ENCODE assay signal across 15 cellular contexts in the genomic region with DNA sequence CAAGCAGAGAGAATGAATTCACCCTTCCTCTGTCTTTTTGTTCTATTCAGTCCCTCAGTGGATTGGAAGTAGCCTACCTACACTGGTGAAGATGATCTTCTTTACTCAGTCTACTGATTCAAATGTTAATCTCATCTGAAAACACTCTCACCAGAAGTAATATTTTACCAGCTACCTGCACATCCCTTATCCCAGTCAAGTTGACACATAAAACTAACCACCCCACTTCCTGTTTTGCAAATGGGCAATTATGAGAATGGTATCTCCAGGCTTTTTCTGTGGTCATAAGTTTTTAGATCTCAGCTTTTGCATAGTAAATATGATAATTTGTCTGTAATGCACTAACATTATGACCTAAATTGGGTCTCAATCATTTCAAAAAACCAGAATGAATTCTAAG.
"Had no signal": no experiment of that assay in that cellular context is flagged by ENCODE, and none has a peak within 500 bp of the region (broad histone marks: within the 10 kb centered on the region; RNA-seq: fewer than 3 reads in every experiment).

No MANE protein-coding gene starts in this region.

- ATAC-seq: heart left ventricle; left cardiac atrium; right cardiac atrium; stimulated activated naive CD8-positive, alpha-beta T cell treated with anti-CD3 and anti-CD28 coated beads, Interleukin-15, Interleukin-2, amounts not matched to agents 100 U/mL and 50 U/mL, for 24 hours had no signal

- H3K9me3 ChIP-seq: heart left ventricle, neutrophil, ovary had no signal

- H3K4me1 Mint-ChIP-seq: activated naive CD4-positive, alpha-beta T cell treated with anti-CD3 and anti-CD28 coated beads, Interleukin-2, amount 10 ng/mL, durations not matched to agents 7 days and 5 days had no signal

- H3K27ac Mint-ChIP-seq: activated naive CD4-positive, alpha-beta T cell treated with anti-CD3 and anti-CD28 coated beads, Interleukin-2, amount 10 ng/mL, durations not matched to agents 7 days and 5 days; memory B cell; nephron had no signal

- H3K9me3 Mint-ChIP-seq: activated naive CD4-positive, alpha-beta T cell treated with anti-CD3 and anti-CD28 coated beads, Interleukin-2, amount 10 ng/mL, durations not matched to agents 7 days and 5 days; memory B cell; nephron had no signal

- H3K4me3 Mint-ChIP-seq: activated naive CD4-positive, alpha-beta T cell treated with anti-CD3 and anti-CD28 coated beads, Interleukin-2, amount 10 ng/mL, durations not matched to agents 7 days and 5 days; memory B cell; nephron had no signal

- H3K36me3 ChIP-seq: heart left ventricle, neutrophil, ovary had no signal

- H3K36me3 Mint-ChIP-seq: activated naive CD4-positive, alpha-beta T cell treated with anti-CD3 and anti-CD28 coated beads, Interleukin-2, amount 10 ng/mL, durations not matched to agents 7 days and 5 days; memory B cell had no signal

- H3K4me3 ChIP-seq: heart left ventricle, ovary had no signal

- DNase-seq: activated CD4-positive, alpha-beta T cell treated with anti-CD3 and anti-CD28 coated beads for 4 hours; activated CD4-positive, alpha-beta T cell treated with anti-CD3 and anti-CD28 coated beads, Interleukin-2, amount 50 U/mL, for 48 hours; activated CD4-positive, CD25-positive, alpha-beta regulatory T cell; activated effector memory CD4-positive, alpha-beta T cell treated with anti-CD3 and anti-CD28 coated beads, Interleukin-2, amount 50 U/mL, for 16 hours; activated naive CD4-positive, alpha-beta T cell treated with anti-CD3 and anti-CD28 coated beads, Interleukin-2, amount 10 ng/mL, durations not matched to agents 7 days and 5 days; activated T-cell treated with anti-CD3 and anti-CD28 coated beads, Interleukin-2, amount 50 U/mL, for 48 hours; heart left ventricle; left cardiac atrium; ovary; right cardiac atrium; stimulated activated CD4-positive, alpha-beta T cell treated with anti-CD3 and anti-CD28 coated beads, Interleukin-4, amount 100 ng/mL, for 24 hours; stimulated activated naive CD8-positive, alpha-beta T cell treated with anti-CD3 and anti-CD28 coated beads, Interleukin-15, Interleukin-2, amounts not matched to agents 100 U/mL and 50 U/mL, for 24 hours had no signal
